ENCODE assay signal across 9 cellular contexts in the genomic region with DNA sequence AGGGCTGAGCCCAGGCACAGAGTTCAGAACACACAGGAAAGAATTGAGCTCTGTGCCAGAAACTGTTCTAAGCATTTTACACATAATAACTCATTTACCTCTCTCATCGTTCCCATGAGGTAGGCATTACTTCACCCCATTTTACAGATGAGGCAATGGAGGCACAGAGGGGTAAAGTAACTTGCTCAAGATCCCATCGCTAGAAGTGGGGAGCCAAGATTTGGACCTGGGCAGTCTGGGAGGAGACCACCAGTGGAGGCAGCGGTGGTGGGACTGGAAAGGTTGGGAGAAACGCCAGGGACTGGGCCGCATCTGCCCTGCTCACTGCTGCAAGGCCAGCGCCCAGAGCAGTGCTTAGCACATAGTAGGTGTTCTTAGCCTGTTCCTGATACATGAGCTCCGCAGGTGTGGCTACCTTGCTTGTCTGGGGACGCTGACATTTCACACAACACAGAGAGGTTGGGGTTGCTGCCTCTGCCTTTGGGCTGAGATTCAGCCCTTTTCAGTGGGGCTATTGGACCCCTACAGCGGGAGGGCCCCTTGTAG.
DNase-seq lines count a peak whose midpoint lies in the region.
"Had no signal": no experiment of that assay in that cellular context is flagged by ENCODE, and none has a peak within 500 bp of the region (broad histone marks: within the 10 kb centered on the region; RNA-seq: fewer than 3 reads in every experiment).

No MANE protein-coding gene starts in this region.

- H3K9ac ChIP-seq in subcutaneous abdominal adipose tissue (ENCODE audit: low read length in 5 of 5): peak overlapping the region in 3 of 5 donors; percentile 29 to 55 (median 31)

- DNase-seq in activated T-cell treated with anti-CD3 and anti-CD28 coated beads, Interleukin-2, amount 50 U/mL, for 24 hours: peak; percentile 28
- no peak for DNase-seq in activated T-cell treated with anti-CD3 and anti-CD28 coated beads, Interleukin-2, amount 50 U/mL, for 48 hours
- DNase-seq in activated CD8-positive, alpha-beta memory T cell treated with anti-CD3 and anti-CD28 coated beads, Interleukin-2, amount 50 U/mL, for 4 hours: peak; percentile 9
- DNase-seq in germinal center (ENCODE audit: low spot score) (no peak), activated gamma-delta T cell (lab: John Stamatoyannopoulos, UW) (no peak), NCI-H187 (lab: John Stamatoyannopoulos, UW) (no peak)
- DNase-seq: NCI-H187 treated with DMSO at 0.1 percent for 48 hours had no signal

- H3K27ac Mint-ChIP-seq in activated T-cell treated with anti-CD3 and anti-CD28 coated beads, Interleukin-2, amount 50 U/mL, for 24 hours: peak overlapping the region; percentile 92

- peak overlapping the region; percentile 21 for H3K27ac ChIP-seq in layer of hippocampus (ENCODE audit: low read depth, low read length)
- H3K27ac ChIP-seq in subcutaneous abdominal adipose tissue (ENCODE audit: low read depth, low read length): peak overlapping the region; percentile 74

- H3K4me3 Mint-ChIP-seq in activated T-cell treated with anti-CD3 and anti-CD28 coated beads, Interleukin-2, amount 50 U/mL, for 24 hours: no peak overlapping the region

- H3K27me3 ChIP-seq in layer of hippocampus (ENCODE audit: control insufficient read depth, insufficient read depth, low read length): no peaks in the 10 kb centered on the region
- H3K27me3 ChIP-seq in subcutaneous abdominal adipose tissue (ENCODE audit: control insufficient read depth in 5 of 5, insufficient read depth in 4 of 5, low read length in 5 of 5): no peaks in the 10 kb centered on the region

- H3K4me1 Mint-ChIP-seq in activated T-cell treated with anti-CD3 and anti-CD28 coated beads, Interleukin-2, amount 50 U/mL, for 24 hours (ENCODE audit: low read depth): peaks cover 81% of the 10 kb centered on the region

- no peaks in the 10 kb centered on the region for H3K36me3 Mint-ChIP-seq in activated T-cell treated with anti-CD3 and anti-CD28 coated beads, Interleukin-2, amount 50 U/mL, for 24 hours (ENCODE audit: low read depth)

- no peak overlapping the region for H3K4me3 ChIP-seq in subcutaneous abdominal adipose tissue (ENCODE audit: low read depth in 1 of 5, low read length in 5 of 5)

- no peaks in the 10 kb centered on the region for H3K9me3 Mint-ChIP-seq in activated T-cell treated with anti-CD3 and anti-CD28 coated beads, Interleukin-2, amount 50 U/mL, for 24 hours

- H3K36me3 ChIP-seq in subcutaneous abdominal adipose tissue (ENCODE audit: control insufficient read depth in 5 of 5, insufficient read depth in 5 of 5, low read length in 5 of 5): no peaks in the 10 kb centered on the region

- no peaks in the 10 kb centered on the region for H3K27me3 Mint-ChIP-seq in activated T-cell treated with anti-CD3 and anti-CD28 coated beads, Interleukin-2, amount 50 U/mL, for 24 hours

- no peaks in the 10 kb centered on the region for H3K9me3 ChIP-seq in subcutaneous abdominal adipose tissue (ENCODE audit: control insufficient read depth in 5 of 5, low read length in 5 of 5)

- H3K4me1 ChIP-seq in subcutaneous abdominal adipose tissue (ENCODE audit: control insufficient read depth in 5 of 5, insufficient read depth in 5 of 5, low read length in 5 of 5): peaks cover 29 to 67% (median 53%) of the 10 kb centered on the region in 5 donors

Comparison
In these comparisons a context has a peak if more than half of its experiments do, and no peak if none do; other contexts are left out.
1. DNase-seq: peak in activated T-cell treated with anti-CD3 and anti-CD28 coated beads, Interleukin-2, amount 50 U/mL, for 24 hours (single experiment) and activated CD8-positive, alpha-beta memory T cell treated with anti-CD3 and anti-CD28 coated beads, Interleukin-2, amount 50 U/mL, for 4 hours (single experiment); none in activated T-cell treated with anti-CD3 and anti-CD28 coated beads, Interleukin-2, amount 50 U/mL, for 48 hours (0 of 2), germinal center (single experiment), activated gamma-delta T cell (single experiment) and NCI-H187 (0 of 2).